21 cellular contexts compared by ENCODE assay signal in the genomic region with DNA sequence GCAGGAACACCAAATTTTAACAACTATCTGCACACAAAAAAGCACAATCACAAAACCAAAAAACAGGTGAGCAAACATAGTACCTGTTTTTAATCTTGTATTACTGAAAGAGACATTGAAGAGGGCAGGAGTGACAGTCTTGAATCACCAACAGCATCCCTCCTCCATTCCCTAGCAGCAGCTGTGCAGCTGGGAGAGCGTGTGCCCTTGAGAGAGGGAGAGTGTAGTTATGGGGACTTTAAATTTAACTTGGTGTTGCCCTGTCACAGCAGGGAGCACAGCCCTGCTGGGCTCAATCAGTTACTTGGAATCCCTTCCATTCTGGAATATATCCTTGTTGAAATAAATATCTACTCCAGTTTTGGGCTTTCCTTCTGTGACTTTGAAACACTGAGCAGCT.
DNase-seq lines count a peak whose midpoint lies in the region; ATAC-seq and TF ChIP-seq lines count a peak whose summit lies in the region.
"Had no signal": no experiment of that assay in that cellular context is flagged by ENCODE, and none has a peak within 500 bp of the region (broad histone marks: within the 10 kb centered on the region; RNA-seq: fewer than 3 reads in every experiment).

No MANE protein-coding gene starts in this region.

- no peaks in the 10 kb centered on the region for H3K9me3 ChIP-seq in testis
- H3K9me3 ChIP-seq: BE2C, SJCRH30 had no signal

- intact Hi-C loops in testis (cut with DNase I; ENCODE audit: low total_unique reads): no loop called here

- no peaks in the 10 kb centered on the region for H3K4me1 ChIP-seq in testis
- H3K4me1 ChIP-seq: BE2C, SJCRH30 had no signal

- H3K27me3 ChIP-seq in testis: no peaks in the 10 kb centered on the region
- H3K27me3 ChIP-seq: BE2C, SJCRH30 had no signal

- no peak overlapping the region for H3K4me3 ChIP-seq in testis
- H3K4me3 ChIP-seq: K562, PC-9, SJCRH30 had no signal

- H3K4me1 Mint-ChIP-seq in glutamatergic neuron (ENCODE audit: low read depth, unreplicated experiment): peaks cover 7% of the 10 kb centered on the region
- H3K4me1 Mint-ChIP-seq: CD4-positive, CD25-positive, alpha-beta regulatory T cell had no signal

- no peaks in the 10 kb centered on the region for H3K9me3 Mint-ChIP-seq in glutamatergic neuron (ENCODE audit: unreplicated experiment)

- no peak for TF ChIP-seq POLR2A in testis (IDR thresholded peaks at IDR 0.05)

- H3K36me3 ChIP-seq in testis (ENCODE audit: low read depth, missing control alignments): no peaks in the 10 kb centered on the region
- H3K36me3 ChIP-seq: BE2C, SJCRH30 had no signal

- H3K27ac Mint-ChIP-seq in glutamatergic neuron (ENCODE audit: unreplicated experiment): peak overlapping the region; percentile 24
- H3K27ac Mint-ChIP-seq: CD4-positive, CD25-positive, alpha-beta regulatory T cell; HFFc6; T-helper 1 cell treated with Interleukin-12 subunit alpha and Interleukin-12 subunit beta and Interleukin-4 antibody, amounts not matched to agents 30 μg/mL and 1 μg/mL, for 36 hours had no signal

- ATAC-seq in GM18858 (IDR thresholded peaks at IDR 0.05; ENCODE audit: unreplicated experiment): no peak
- ATAC-seq: K562 had no signal

- H3K27me3 Mint-ChIP-seq in glutamatergic neuron (ENCODE audit: unreplicated experiment): no peaks in the 10 kb centered on the region
- H3K27me3 Mint-ChIP-seq: CD4-positive, CD25-positive, alpha-beta regulatory T cell had no signal

- H3K36me3 Mint-ChIP-seq in glutamatergic neuron (ENCODE audit: unreplicated experiment): no peaks in the 10 kb centered on the region
- H3K36me3 Mint-ChIP-seq: CD4-positive, CD25-positive, alpha-beta regulatory T cell had no signal

- WGBS in testis, 2 donors: 50 to 52% methylated on average over 1 of the region's 1 CpG

- H3K27ac ChIP-seq in testis: no peak overlapping the region
- H3K27ac ChIP-seq: PC-9, RWPE1, SJCRH30 had no signal

- TF ChIP-seq CTCF in glutamatergic neuron (IDR thresholded peaks at IDR 0.05; ENCODE audit: partially characterized antibody, unreplicated experiment) (no peak), testis (IDR thresholded peaks at IDR 0.05) (no peak)

- DNase-seq in NCI-H1417 (lab: John Stamatoyannopoulos, UW) (peak in 2 of 3 experiments; percentile 10 to 23), NCI-H1417 treated with DMSO at 0.1 percent for 48 hours (lab: John Stamatoyannopoulos, UW) (no peak), COR-L47 (lab: John Stamatoyannopoulos, UW) (peak; percentile 20), NCI-H748 (lab: John Stamatoyannopoulos, UW; ENCODE audit: unreplicated experiment) (peak; percentile 64), glutamatergic neuron (no peak), testis (no peak), NCI-H1436 treated with DMSO at 0.1 percent for 48 hours (lab: John Stamatoyannopoulos, UW) (no peak)
- DNase-seq: BE2C; CD4-positive, CD25-positive, alpha-beta regulatory T cell; EL; HFFc6; NCI-H1092 treated with DMSO at 0.1 percent for 48 hours; NCI-H187 treated with DMSO at 0.1 percent for 48 hours; NCI-H446; NCI-H82; PC-9 had no signal

- no peak overlapping the region for H3K4me3 Mint-ChIP-seq in glutamatergic neuron (ENCODE audit: unreplicated experiment)
- H3K4me3 Mint-ChIP-seq: CD4-positive, CD25-positive, alpha-beta regulatory T cell; HFFc6; T-helper 1 cell treated with Interleukin-12 subunit alpha and Interleukin-12 subunit beta and Interleukin-4 antibody, amounts not matched to agents 30 μg/mL and 1 μg/mL, for 36 hours had no signal

Comparison
In these comparisons a context has a peak if more than half of its experiments do, and no peak if none do; other contexts are left out.
1. DNase-seq: peak in NCI-H1417 (2 of 3), COR-L47 (single experiment) and NCI-H748 (single experiment); none in NCI-H1417 treated with DMSO at 0.1 percent for 48 hours (single experiment), glutamatergic neuron (single experiment), testis (single experiment) and NCI-H1436 treated with DMSO at 0.1 percent for 48 hours (single experiment).